Comparison of ENCODE assay signal across 25 cellular contexts in the genomic region with DNA sequence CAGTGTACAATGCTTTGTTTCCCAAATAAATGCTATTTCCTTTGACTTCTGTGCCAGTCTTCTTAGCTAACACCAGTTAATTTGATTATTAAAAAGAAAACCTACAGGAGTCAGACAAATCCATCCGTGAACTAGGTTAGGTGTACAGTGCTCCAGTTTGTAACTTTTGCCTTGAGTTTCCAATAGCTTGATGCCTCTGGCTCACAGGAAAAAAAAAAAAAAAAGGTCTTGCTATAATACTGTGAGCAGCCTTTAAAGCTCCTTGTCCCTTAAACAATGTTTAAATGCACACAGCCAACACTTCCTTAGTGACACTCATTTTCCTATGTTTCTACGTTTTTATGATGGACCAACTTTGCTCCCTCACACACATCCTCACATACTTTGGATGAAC.
DNase-seq lines count a peak whose midpoint lies in the region; ATAC-seq and TF ChIP-seq lines count a peak whose summit lies in the region.
"Had no signal": no experiment of that assay in that cellular context is flagged by ENCODE, and none has a peak within 500 bp of the region (broad histone marks: within the 10 kb centered on the region; RNA-seq: fewer than 3 reads in every experiment).

No MANE protein-coding gene starts in this region.

- intact Hi-C loops in activated CD8-positive, alpha-beta T cell treated with anti-CD3 and anti-CD28 coated beads for 36 hours (cut with micrococcal nuclease) = no loop called here
- intact Hi-C loops in sciatic nerve (cut with DNase I) = no loop called here
- intact Hi-C loops in uterus (cut with DNase I; ENCODE audit: low total_unique reads) = no loop called here

- POLR2A ChIA-PET in activated CD8-positive, alpha-beta T cell treated with anti-CD3 and anti-CD28 coated beads for 36 hours (lab: Charles Lee) = no interaction called here
- POLR2A ChIA-PET in activated CD8-positive, alpha-beta T cell treated with anti-CD3 and anti-CD28 coated beads, Interleukin-2, amount 10 ng/mL, durations not matched to agents 7 days and 5 days (lab: Charles Lee) = interaction anchor here (0.6 kb wide), 1 partner anchor 226 kb away, joined by 6 read pairs; no protein-coding TSS in a partner anchor

- no peak for DNase-seq in activated CD8-positive, alpha-beta T cell treated with anti-CD3 and anti-CD28 coated beads for 36 hours
- DNase-seq in activated CD8-positive, alpha-beta T cell treated with anti-CD3 and anti-CD28 coated beads, Interleukin-2, amount 10 ng/mL, durations not matched to agents 7 days and 5 days = no peak
- DNase-seq in choroid plexus epithelial cell (ENCODE audit: low read depth) = peak; percentile 48
- no peak for DNase-seq in sciatic nerve (ENCODE audit: low spot score)
- no peak for DNase-seq in uterus
- no peak for DNase-seq in stimulated activated CD4-positive, alpha-beta T cell treated with anti-CD3 and anti-CD28 coated beads, Interleukin-4, amount 100 ng/mL, for 4 hours
- DNase-seq in kidney tubule cell (ENCODE audit: low spot score) = no peak
- DNase-seq: activated effector memory CD4-positive, alpha-beta T cell treated with anti-CD3 and anti-CD28 coated beads, Interleukin-2, amount 50 U/mL, for 16 hours; activated T-cell treated with anti-CD3 and anti-CD28 coated beads, Interleukin-2, amount 50 U/mL, for 1 hour; DND-41; HFFc6; Karpas-422; left cardiac atrium; NCI-H1436; NCI-H446; NCI-H774; psoas muscle; stimulated activated CD4-positive, alpha-beta T cell treated with anti-CD3 and anti-CD28 coated beads, Interleukin-1b, Interleukin-23, amount 100 ng/mL, for 48 hours; testis had no signal

- H3K27me3 Mint-ChIP-seq in activated CD8-positive, alpha-beta T cell treated with anti-CD3 and anti-CD28 coated beads for 36 hours = peaks cover under 1% of the 10 kb centered on the region
- H3K27me3 Mint-ChIP-seq in activated CD8-positive, alpha-beta T cell treated with anti-CD3 and anti-CD28 coated beads, Interleukin-2, amount 10 ng/mL, durations not matched to agents 7 days and 5 days (ENCODE audit: low read depth) = peaks cover 3% of the 10 kb centered on the region
- H3K27me3 Mint-ChIP-seq: CD4-positive, CD25-positive, alpha-beta regulatory T cell had no signal

- peak overlapping the region; percentile 61 to 66 for H3K27ac ChIP-seq in uterus
- peak overlapping the region in 1 of 4 donors; percentile 46 for H3K27ac ChIP-seq in gastroesophageal sphincter
- H3K27ac ChIP-seq: epithelial cell of prostate, psoas muscle had no signal

- H3K9me3 ChIP-seq in uterus (no peaks in the 10 kb centered on the region), gastroesophageal sphincter (no peaks in the 10 kb centered on the region)
- H3K9me3 ChIP-seq: psoas muscle, testis had no signal

- H3K27me3 ChIP-seq in uterus = no peaks in the 10 kb centered on the region
- H3K27me3 ChIP-seq in gastroesophageal sphincter = no peaks in the 10 kb centered on the region
- H3K27me3 ChIP-seq: testis had no signal

- ATAC-seq in activated CD8-positive, alpha-beta T cell treated with anti-CD3 and anti-CD28 coated beads for 36 hours = peak; percentile 41
- ATAC-seq in activated CD8-positive, alpha-beta T cell treated with anti-CD3 and anti-CD28 coated beads, Interleukin-2, amount 10 ng/mL, durations not matched to agents 7 days and 5 days = no peak
- peak; percentile 49 for ATAC-seq in sciatic nerve
- no peak for ATAC-seq in gastroesophageal sphincter

- peak overlapping the region; percentile 44 for H3K27ac Mint-ChIP-seq in activated CD8-positive, alpha-beta T cell treated with anti-CD3 and anti-CD28 coated beads for 36 hours
- H3K27ac Mint-ChIP-seq in activated CD8-positive, alpha-beta T cell treated with anti-CD3 and anti-CD28 coated beads, Interleukin-2, amount 10 ng/mL, durations not matched to agents 7 days and 5 days = no peak overlapping the region
- H3K27ac Mint-ChIP-seq: CD4-positive, CD25-positive, alpha-beta regulatory T cell; HFFc6; memory B cell had no signal

- H3K4me1 Mint-ChIP-seq in activated CD8-positive, alpha-beta T cell treated with anti-CD3 and anti-CD28 coated beads for 36 hours (ENCODE audit: low read depth) = peaks cover 18% of the 10 kb centered on the region
- peaks cover 6% of the 10 kb centered on the region for H3K4me1 Mint-ChIP-seq in activated CD8-positive, alpha-beta T cell treated with anti-CD3 and anti-CD28 coated beads, Interleukin-2, amount 10 ng/mL, durations not matched to agents 7 days and 5 days (ENCODE audit: low read depth)
- H3K4me1 Mint-ChIP-seq: CD4-positive, CD25-positive, alpha-beta regulatory T cell; memory B cell had no signal

- no peak for TF ChIP-seq CTCF in activated CD8-positive, alpha-beta T cell treated with anti-CD3 and anti-CD28 coated beads for 36 hours (IDR thresholded peaks at IDR 0.05)
- TF ChIP-seq CTCF in choroid plexus epithelial cell (conservative IDR thresholded peaks at IDR 0.05; ENCODE audit: low read depth, low read length) (no peak), uterus (IDR thresholded peaks at IDR 0.05) (no peak), gastroesophageal sphincter (IDR thresholded peaks at IDR 0.05) (no peak)

- H3K4me3 ChIP-seq in choroid plexus epithelial cell (ENCODE audit: low read depth, low read length) (no peak overlapping the region), uterus (no peak overlapping the region), gastroesophageal sphincter (no peak overlapping the region)
- H3K4me3 ChIP-seq: psoas muscle, skin epidermis, testis had no signal

- no peaks in the 10 kb centered on the region for H3K36me3 ChIP-seq in uterus
- no peaks in the 10 kb centered on the region for H3K36me3 ChIP-seq in gastroesophageal sphincter

- no peak for TF ChIP-seq EP300 in gastroesophageal sphincter (IDR thresholded peaks at IDR 0.05)

- no peak for TF ChIP-seq POLR2A in uterus (IDR thresholded peaks at IDR 0.05)
- TF ChIP-seq POLR2A in gastroesophageal sphincter (IDR thresholded peaks at IDR 0.05) = no peak

- CTCF ChIA-PET in activated CD8-positive, alpha-beta T cell treated with anti-CD3 and anti-CD28 coated beads for 36 hours (lab: Charles Lee) = interaction anchor here (0.9 kb wide), 1 partner anchor 11 kb away, joined by 4 read pairs; no protein-coding TSS in a partner anchor
- CTCF ChIA-PET in activated CD8-positive, alpha-beta T cell treated with anti-CD3 and anti-CD28 coated beads, Interleukin-2, amount 10 ng/mL, durations not matched to agents 7 days and 5 days (lab: Charles Lee) = no interaction called here

- 42 to 60% methylated on average over 2 of the region's 2 CpGs for WGBS in gastroesophageal sphincter (ENCODE audit: low coverage in 1 of 2), 2 donors

- H3K4me1 ChIP-seq in uterus (no peaks in the 10 kb centered on the region), gastroesophageal sphincter (peaks cover 0 to 22% (median 0%) of the 10 kb centered on the region in 3 donors)

- H3K9me3 Mint-ChIP-seq in activated CD8-positive, alpha-beta T cell treated with anti-CD3 and anti-CD28 coated beads for 36 hours = no peaks in the 10 kb centered on the region
- no peaks in the 10 kb centered on the region for H3K9me3 Mint-ChIP-seq in activated CD8-positive, alpha-beta T cell treated with anti-CD3 and anti-CD28 coated beads, Interleukin-2, amount 10 ng/mL, durations not matched to agents 7 days and 5 days (ENCODE audit: insufficient read depth)
- H3K9me3 Mint-ChIP-seq: brain; CD4-positive, CD25-positive, alpha-beta regulatory T cell; HFFc6; memory B cell had no signal

- no peaks in the 10 kb centered on the region for H3K36me3 Mint-ChIP-seq in activated CD8-positive, alpha-beta T cell treated with anti-CD3 and anti-CD28 coated beads for 36 hours (ENCODE audit: low read depth)
- H3K36me3 Mint-ChIP-seq in activated CD8-positive, alpha-beta T cell treated with anti-CD3 and anti-CD28 coated beads, Interleukin-2, amount 10 ng/mL, durations not matched to agents 7 days and 5 days (ENCODE audit: low read depth) = no peaks in the 10 kb centered on the region
- H3K36me3 Mint-ChIP-seq: brain; CD4-positive, CD25-positive, alpha-beta regulatory T cell; memory B cell had no signal

- H3K4me3 Mint-ChIP-seq in activated CD8-positive, alpha-beta T cell treated with anti-CD3 and anti-CD28 coated beads for 36 hours = no peak overlapping the region
- H3K4me3 Mint-ChIP-seq in activated CD8-positive, alpha-beta T cell treated with anti-CD3 and anti-CD28 coated beads, Interleukin-2, amount 10 ng/mL, durations not matched to agents 7 days and 5 days = no peak overlapping the region
- H3K4me3 Mint-ChIP-seq: brain; CD4-positive, CD25-positive, alpha-beta regulatory T cell; HFFc6; memory B cell had no signal

Comparison
In these comparisons a context has a peak if more than half of its experiments do, and no peak if none do; other contexts are left out.
1. ATAC-seq: peak in activated CD8-positive, alpha-beta T cell treated with anti-CD3 and anti-CD28 coated beads for 36 hours (single experiment) and sciatic nerve (single experiment); none in activated CD8-positive, alpha-beta T cell treated with anti-CD3 and anti-CD28 coated beads, Interleukin-2, amount 10 ng/mL, durations not matched to agents 7 days and 5 days (single experiment) and gastroesophageal sphincter (single experiment).